Comparison of ENCODE assay signal across 22 cellular contexts in the genomic region with DNA sequence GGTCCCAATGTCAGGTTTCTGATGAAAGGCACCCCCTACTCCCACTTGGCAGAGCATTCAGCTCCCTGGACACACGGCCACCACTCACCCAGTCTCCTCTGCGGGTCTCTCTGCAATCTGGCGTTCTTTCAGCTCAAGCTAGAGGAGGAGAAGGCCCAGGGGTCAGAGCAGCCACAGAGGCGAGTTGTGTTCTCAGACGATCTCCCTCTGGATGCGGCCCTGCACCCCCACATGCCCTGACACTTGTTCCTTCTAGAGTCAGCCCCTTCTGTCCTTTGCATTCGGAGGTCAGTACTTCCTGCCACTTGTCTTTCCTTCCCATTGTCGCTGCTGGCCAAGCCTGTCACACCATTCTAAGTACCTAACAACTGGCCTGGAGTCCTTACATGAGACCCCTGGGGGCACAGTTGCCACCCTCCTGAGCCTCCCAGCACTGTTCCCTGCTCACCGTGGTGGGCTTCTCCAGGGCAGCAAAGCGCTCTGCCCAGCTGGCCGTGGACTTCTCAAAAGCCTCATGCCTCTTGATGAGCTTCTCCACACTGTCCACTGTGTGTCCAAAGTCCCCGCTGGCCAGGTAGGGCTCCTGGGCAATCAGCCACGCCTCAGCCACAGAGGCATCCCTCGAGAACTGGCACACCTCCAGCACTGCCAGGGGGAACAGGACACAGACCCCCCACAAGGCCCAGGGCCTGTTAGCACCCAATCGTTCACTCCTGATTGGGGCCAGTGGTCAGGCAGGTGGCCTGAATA.
DNase-seq lines count a peak whose midpoint lies in the region; ATAC-seq and TF ChIP-seq lines count a peak whose summit lies in the region.
"Had no signal": no experiment of that assay in that cellular context is flagged by ENCODE, and none has a peak within 500 bp of the region (broad histone marks: within the 10 kb centered on the region; RNA-seq: fewer than 3 reads in every experiment).

No MANE protein-coding gene starts in this region.

- H3K27ac Mint-ChIP-seq in chondrocyte (ENCODE audit: unreplicated experiment) = no peak overlapping the region
- H3K27ac Mint-ChIP-seq in neural crest cell (ENCODE audit: unreplicated experiment) = peak overlapping the region; percentile 46
- H3K27ac Mint-ChIP-seq in T-helper 2 cell treated with Interferon-gamma antibody and Interleukin-4, amounts not matched to agents 5 μg/mL and 100 μg/mL, for 36 hours = no peak overlapping the region

- H3K9me3 Mint-ChIP-seq in chondrocyte (ENCODE audit: low read depth) (no peaks in the 10 kb centered on the region), neural crest cell (no peaks in the 10 kb centered on the region)
- no peaks in the 10 kb centered on the region for H3K9me3 Mint-ChIP-seq in T-helper 2 cell treated with Interferon-gamma antibody and Interleukin-4, amounts not matched to agents 5 μg/mL and 100 μg/mL, for 36 hours
- H3K9me3 Mint-ChIP-seq: CD8-positive, alpha-beta memory T cell; H9 had no signal

- peaks cover 24% of the 10 kb centered on the region for H3K4me1 ChIP-seq in left ventricle myocardium inferior

- peak; percentile 49 for DNase-seq in Right ventricle myocardium inferior (ENCODE audit: missing footprints)
- no peak for DNase-seq in left ventricle myocardium inferior
- DNase-seq in chondrocyte (ENCODE audit: low spot score) = peak; percentile 69
- DNase-seq in neural crest cell (ENCODE audit: low read depth, low spot score) = no peak
- no peak for DNase-seq in A172 (ENCODE audit: low spot score)
- DNase-seq in T-helper 2 cell treated with Interferon-gamma antibody and Interleukin-4, amounts not matched to agents 5 μg/mL and 100 μg/mL, for 36 hours (ENCODE audit: low spot score) = no peak
- DNase-seq: 8988T, DND-41, NCI-H1048, NCI-H146, NCI-H2081 treated with DMSO at 0.1 percent for 48 hours, NCI-H510A treated with DMSO at 0.1 percent for 48 hours, NCI-H82, SHP77 treated with DMSO at 0.1 percent for 48 hours had no signal

- H3K36me3 ChIP-seq in left ventricle myocardium inferior = peaks cover 31% of the 10 kb centered on the region
- H3K36me3 ChIP-seq: BLaER1 had no signal

- H3K4me1 Mint-ChIP-seq in chondrocyte (ENCODE audit: low read depth) = peaks cover 24% of the 10 kb centered on the region
- H3K4me1 Mint-ChIP-seq in neural crest cell = peaks cover 18% of the 10 kb centered on the region
- H3K4me1 Mint-ChIP-seq in T-helper 2 cell treated with Interferon-gamma antibody and Interleukin-4, amounts not matched to agents 5 μg/mL and 100 μg/mL, for 36 hours (ENCODE audit: low read depth) = peaks cover 14% of the 10 kb centered on the region

- intact Hi-C loops in Right ventricle myocardium inferior (cut with DNase I) (no loop called here), left ventricle myocardium inferior (cut with micrococcal nuclease) (no loop called here)

- H3K36me3 Mint-ChIP-seq in chondrocyte (ENCODE audit: low read depth) = peaks cover 2% of the 10 kb centered on the region
- no peaks in the 10 kb centered on the region for H3K36me3 Mint-ChIP-seq in neural crest cell (ENCODE audit: low read depth)
- no peaks in the 10 kb centered on the region for H3K36me3 Mint-ChIP-seq in T-helper 2 cell treated with Interferon-gamma antibody and Interleukin-4, amounts not matched to agents 5 μg/mL and 100 μg/mL, for 36 hours (ENCODE audit: low read depth)
- H3K36me3 Mint-ChIP-seq: CD8-positive, alpha-beta memory T cell had no signal

- H3K27ac ChIP-seq in left ventricle myocardium inferior (replicated peaks) = no peak overlapping the region
- H3K27ac ChIP-seq: BLaER1 had no signal

- no peak overlapping the region for H3K4me3 ChIP-seq in left ventricle myocardium inferior
- H3K4me3 ChIP-seq: BLaER1, GM12878 had no signal

- H3K27me3 ChIP-seq in left ventricle myocardium inferior (ENCODE audit: low read depth) = no peaks in the 10 kb centered on the region
- H3K27me3 ChIP-seq: BLaER1 had no signal

- no peak for TF ChIP-seq CTCF in left ventricle myocardium inferior (IDR thresholded peaks at IDR 0.05; ENCODE audit: borderline replicate concordance)
- no peak for TF ChIP-seq CTCF in chondrocyte (IDR thresholded peaks at IDR 0.05)
- TF ChIP-seq CTCF in neural crest cell (conservative IDR thresholded peaks at IDR 0.05) = no peak

- ATAC-seq in Right ventricle myocardium inferior (no peak), HG03159 (IDR thresholded peaks at IDR 0.05; ENCODE audit: unreplicated experiment) (no peak), HG02840 (IDR thresholded peaks at IDR 0.05; ENCODE audit: low FRiP score, unreplicated experiment) (no peak)
- ATAC-seq: GM12878, Panc1, SK-N-SH treated with all-trans-retinoic acid at 6 μM for 48 hours had no signal

- H3K27me3 Mint-ChIP-seq in chondrocyte (ENCODE audit: low read depth) (no peaks in the 10 kb centered on the region), neural crest cell (ENCODE audit: low read depth) (peaks cover 30% of the 10 kb centered on the region)
- H3K27me3 Mint-ChIP-seq in T-helper 2 cell treated with Interferon-gamma antibody and Interleukin-4, amounts not matched to agents 5 μg/mL and 100 μg/mL, for 36 hours (ENCODE audit: low read depth) = no peaks in the 10 kb centered on the region

- H3K4me3 Mint-ChIP-seq in chondrocyte (ENCODE audit: unreplicated experiment) (no peak overlapping the region), neural crest cell (no peak overlapping the region)
- H3K4me3 Mint-ChIP-seq in T-helper 2 cell treated with Interferon-gamma antibody and Interleukin-4, amounts not matched to agents 5 μg/mL and 100 μg/mL, for 36 hours = no peak overlapping the region
- H3K4me3 Mint-ChIP-seq: H9 had no signal

- H3K9me3 ChIP-seq in left ventricle myocardium inferior (replicated peaks) = no peaks in the 10 kb centered on the region
- H3K9me3 ChIP-seq: BLaER1 had no signal

Comparison
In these comparisons a context has a peak if more than half of its experiments do, and no peak if none do; other contexts are left out.
1. DNase-seq: peak in Right ventricle myocardium inferior (single experiment) and chondrocyte (single experiment); none in left ventricle myocardium inferior (single experiment), neural crest cell (single experiment), A172 (single experiment) and T-helper 2 cell treated with Interferon-gamma antibody and Interleukin-4, amounts not matched to agents 5 μg/mL and 100 μg/mL, for 36 hours (single experiment).